In the genomic region with DNA sequence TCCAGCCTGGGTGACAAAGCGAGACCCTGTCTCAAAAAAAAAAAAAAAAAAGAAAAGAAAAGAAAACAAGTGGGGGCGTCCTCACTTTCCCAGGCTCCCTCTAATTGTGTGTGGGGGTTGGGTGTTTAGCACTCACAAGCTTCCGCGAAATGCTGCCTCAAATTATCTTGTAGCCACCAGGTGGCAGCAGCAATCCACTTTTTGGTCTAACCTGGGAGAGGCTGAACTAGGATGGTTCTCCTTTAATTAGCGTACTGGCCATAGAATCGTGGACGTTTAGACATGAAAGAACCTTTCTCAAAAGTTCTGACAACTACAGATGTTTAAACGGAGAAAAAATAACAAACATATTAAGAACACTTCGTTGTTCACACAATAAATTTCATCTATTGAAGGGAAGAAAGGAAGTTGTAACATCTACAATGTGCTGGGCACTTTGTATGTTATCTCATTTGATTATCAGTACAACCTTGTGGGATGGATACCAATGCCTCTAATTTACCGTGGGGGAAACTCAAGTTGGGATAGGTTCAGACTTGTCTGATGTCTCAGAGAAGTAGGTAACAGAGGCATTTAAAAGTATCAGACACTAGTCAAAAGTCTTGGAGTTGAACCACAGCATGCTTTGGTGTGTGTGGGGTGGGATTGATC, we compare ENCODE assay signal across 8 cellular contexts.
DNase-seq lines count a peak whose midpoint lies in the region; ATAC-seq, FAIRE-seq and TF ChIP-seq lines count a peak whose summit lies in the region.

No MANE protein-coding gene starts in this region.

- H3K79me2 ChIP-seq in keratinocyte (ENCODE audit: control insufficient read depth, insufficient read depth, low read length), result no peaks in the 10 kb centered on the region

- TF ChIP-seq CTCF in WI38 (IDR thresholded peaks at IDR 0.05; ENCODE audit: low read depth, low read length) (peak; percentile 57), cardiac fibroblast (IDR thresholded peaks at IDR 0.05; ENCODE audit: low read depth, low read length) (peak; percentile 59), keratinocyte (optimal IDR thresholded peaks at IDR 0.05 in 1 of 3, IDR thresholded peaks at IDR 0.05 in 1 of 3, conservative IDR thresholded peaks at IDR 0.05 in 1 of 3; ENCODE audit: extremely low read depth in 1 of 3, insufficient read depth in 2 of 3, low read length in 3 of 3) (peak; percentile 72 to 90 (median 79))

- dilution Hi-C loops in keratinocyte (cut with MboI; ENCODE audit: extremely low pct_ligation_motif_present, low sequenced_read_pairs), result loop anchor here (25.0 kb wide), 1 partner anchor 257 kb away; no protein-coding TSS in a partner anchor

- peak overlapping the region; percentile 40 for H3K27ac ChIP-seq in keratinocyte (ENCODE audit: control insufficient read depth, insufficient read depth, low read length)

- no peaks in the 10 kb centered on the region for H3K36me3 ChIP-seq in keratinocyte (ENCODE audit: control insufficient read depth in 2 of 2, extremely low read depth in 1 of 2, insufficient read depth in 2 of 2, low read length in 2 of 2)

- peaks cover 2% of the 10 kb centered on the region for H3K9me1 ChIP-seq in keratinocyte (ENCODE audit: control insufficient read depth, extremely low read depth, insufficient read depth, low read length)

- no peaks in the 10 kb centered on the region for H3K27me3 ChIP-seq in keratinocyte (ENCODE audit: control insufficient read depth, extremely low read depth, insufficient read depth, low read length)

- peak; percentile 90 for FAIRE-seq in keratinocyte (lab: Jason Lieb, UNC)

- peak overlapping the region; percentile 9 for H3K9ac ChIP-seq in keratinocyte (ENCODE audit: control insufficient read depth, extremely low read depth, insufficient read depth, low read length)

- DNase-seq in Ammon's horn (ENCODE audit: low spot score) (peak; percentile 88), NCI-H2196 (lab: John Stamatoyannopoulos, UW; ENCODE audit: unreplicated experiment) (peak; percentile 79), cardiac fibroblast (ENCODE audit: low read depth in 2 of 2) (peak; percentile 87), keratinocyte (ENCODE audit: low read depth, low spot score) (peak; percentile 41)
- DNase-seq in stimulated activated CD4-positive, alpha-beta T cell treated with anti-CD3 and anti-CD28 coated beads, Interleukin-1b, Interleukin-23, amount 100 ng/mL, for 4 hours (ENCODE audit: low read depth in 2 of 2), result peak; percentile 72 to 79

- no peaks in the 10 kb centered on the region for H4K20me1 ChIP-seq in keratinocyte (ENCODE audit: control insufficient read depth, extremely low read depth, insufficient read depth, low read length)

- H2AFZ ChIP-seq in keratinocyte (ENCODE audit: control insufficient read depth, low read length), result peak overlapping the region; percentile 79

- ATAC-seq in GM19023 (IDR thresholded peaks at IDR 0.05; ENCODE audit: unreplicated experiment) (peak; percentile 92), HG03135 (IDR thresholded peaks at IDR 0.05; ENCODE audit: unreplicated experiment) (peak; percentile 97)

- H3K4me3 ChIP-seq in WI38 (ENCODE audit: low read depth, low read length) (no peak overlapping the region), cardiac fibroblast (replicated peaks in 1 of 2; ENCODE audit: low read depth in 2 of 2, low read length in 2 of 2) (no peak overlapping the region), keratinocyte (ENCODE audit: control insufficient read depth in 2 of 3, extremely low read depth in 1 of 3, insufficient read depth in 2 of 3, low read depth in 1 of 3, low read length in 3 of 3) (peak overlapping the region in 2 of 3 experiments; percentile 42 to 60)

- H3K4me1 ChIP-seq in keratinocyte (ENCODE audit: control insufficient read depth, extremely low read depth, insufficient read depth, low read length), result peaks cover 24% of the 10 kb centered on the region

- H3K4me2 ChIP-seq in keratinocyte (ENCODE audit: control insufficient read depth, extremely low read depth, insufficient read depth, low read depth, low read length), result peak overlapping the region; percentile 86

- no peaks in the 10 kb centered on the region for H3K9me3 ChIP-seq in keratinocyte (ENCODE audit: control insufficient read depth, low read depth, low read length)

Comparison
In these comparisons a context has a peak if more than half of its experiments do, and no peak if none do; other contexts are left out.
1. H3K4me3 ChIP-seq: peak in keratinocyte (2 of 3); none in WI38 (single experiment) and cardiac fibroblast (0 of 2).
2. Peak in every context shown above with its lines, with median percentiles within 50 percentile points of each other: DNase-seq and CTCF ChIP-seq.